In the genomic region with DNA sequence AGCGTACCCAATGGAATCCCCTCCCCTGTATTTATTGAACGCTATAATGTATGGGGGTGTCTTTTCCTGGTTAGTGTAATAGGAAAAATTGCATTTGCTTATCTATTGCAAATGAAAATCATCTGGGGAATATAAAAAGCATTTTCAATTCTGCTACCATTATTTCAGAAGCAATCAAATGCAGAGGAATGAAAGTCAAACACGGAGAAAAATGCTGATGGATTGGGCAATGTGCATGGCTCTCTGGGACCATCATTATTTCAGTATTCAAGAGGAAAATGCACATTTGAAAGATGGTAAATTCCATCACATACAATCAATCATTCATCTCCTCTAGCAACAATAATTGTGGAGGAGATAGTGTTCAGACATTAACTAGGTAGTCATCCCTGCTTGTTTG, we compare ENCODE assay signal across 18 cellular contexts.
DNase-seq lines count a peak whose midpoint lies in the region; ATAC-seq, FAIRE-seq and TF ChIP-seq lines count a peak whose summit lies in the region.
"Had no signal": no experiment of that assay in that cellular context is flagged by ENCODE, and none has a peak within 500 bp of the region (broad histone marks: within the 10 kb centered on the region; RNA-seq: fewer than 3 reads in every experiment).

No MANE protein-coding gene starts in this region.

- WGBS in endodermal cell (ENCODE audit: insufficient coverage in 1 of 2, insufficient read length in 1 of 2), 2 experiments = 92 to 100% methylated on average over 1 to 2 of the region's 3 CpGs
- 89 to 91% methylated on average over 3 of the region's 3 CpGs for WGBS in heart right ventricle, 2 donors

- H3K4me3 ChIP-seq in OCI-LY7 (ENCODE audit: low read depth, low read length, poor library complexity, severe bottlenecking) (no peak overlapping the region), endodermal cell (ENCODE audit: low read length) (peak overlapping the region; percentile 61), heart right ventricle (no peak overlapping the region)
- H3K4me3 ChIP-seq: K562 had no signal

- no peak for TF ChIP-seq CTCF in OCI-LY7 (conservative IDR thresholded peaks at IDR 0.05; ENCODE audit: low read length)
- TF ChIP-seq CTCF in endodermal cell (conservative IDR thresholded peaks at IDR 0.05) = no peak
- no peak for TF ChIP-seq CTCF in heart right ventricle (IDR thresholded peaks at IDR 0.05)

- H3K4me3 Mint-ChIP-seq in activated T-cell treated with anti-CD3 and anti-CD28 coated beads, Interleukin-2, amount 50 U/mL, for 24 hours = peak overlapping the region; percentile 61
- H3K4me3 Mint-ChIP-seq in endodermal cell = no peak overlapping the region
- H3K4me3 Mint-ChIP-seq in stimulated activated effector memory CD8-positive, alpha-beta T cell treated with anti-CD3 and anti-CD28 coated beads, Interleukin-12 subunit alpha, Interleukin-12 subunit beta, amount 100 ng/mL, for 72 hours = peak overlapping the region; percentile 51

- no peaks in the 10 kb centered on the region for H3K9me2 ChIP-seq in OCI-LY7 (ENCODE audit: insufficient read depth, low read length)

- H3K9ac ChIP-seq in endodermal cell (ENCODE audit: extremely low read depth, low read length, poor library complexity, severe bottlenecking) = no peak overlapping the region

- H2AFZ ChIP-seq in OCI-LY7 (ENCODE audit: low read length) = peak overlapping the region; percentile 39; the same call in 1 of the 2 replicates

- CTCF ChIA-PET in OCI-LY7 (lab: Charles Lee; ENCODE audit: unreplicated experiment) = no interaction called here

- H3K36me3 Mint-ChIP-seq in activated T-cell treated with anti-CD3 and anti-CD28 coated beads, Interleukin-2, amount 50 U/mL, for 24 hours (ENCODE audit: low read depth) = peaks cover under 1% of the 10 kb centered on the region
- H3K36me3 Mint-ChIP-seq in endodermal cell (ENCODE audit: low read depth) = no peaks in the 10 kb centered on the region
- H3K36me3 Mint-ChIP-seq in stimulated activated effector memory CD8-positive, alpha-beta T cell treated with anti-CD3 and anti-CD28 coated beads, Interleukin-12 subunit alpha, Interleukin-12 subunit beta, amount 100 ng/mL, for 72 hours = peaks cover 8% of the 10 kb centered on the region

- no TSS peak for BruUV-seq in OCI-LY7 (replicated peaks; lab: Mats Ljungman, UMichigan)

- H3K79me2 ChIP-seq in OCI-LY7 (ENCODE audit: insufficient read depth, low read depth, low read length) = no peaks in the 10 kb centered on the region

- no peak overlapping the region for H3K27ac ChIP-seq in OCI-LY7 (ENCODE audit: low read depth, low read length, poor library complexity, severe bottlenecking)
- H3K27ac ChIP-seq in endodermal cell (ENCODE audit: low read depth, low read length) = no peak overlapping the region
- no peak overlapping the region for H3K27ac ChIP-seq in heart right ventricle
- H3K27ac ChIP-seq: C4-2B, HL-60, RWPE1 had no signal

- H4K20me1 ChIP-seq in OCI-LY7 (ENCODE audit: insufficient read depth, low read length) = no peaks in the 10 kb centered on the region

- no peak overlapping the region for H3K27ac Mint-ChIP-seq in activated T-cell treated with anti-CD3 and anti-CD28 coated beads, Interleukin-2, amount 50 U/mL, for 24 hours
- H3K27ac Mint-ChIP-seq in endodermal cell = no peak overlapping the region
- peak overlapping the region; percentile 91 for H3K27ac Mint-ChIP-seq in stimulated activated effector memory CD8-positive, alpha-beta T cell treated with anti-CD3 and anti-CD28 coated beads, Interleukin-12 subunit alpha, Interleukin-12 subunit beta, amount 100 ng/mL, for 72 hours

- no peaks in the 10 kb centered on the region for H3K27me3 Mint-ChIP-seq in activated T-cell treated with anti-CD3 and anti-CD28 coated beads, Interleukin-2, amount 50 U/mL, for 24 hours
- no peaks in the 10 kb centered on the region for H3K27me3 Mint-ChIP-seq in endodermal cell (ENCODE audit: insufficient read depth)

- no peak for ATAC-seq in stimulated activated effector memory CD8-positive, alpha-beta T cell treated with anti-CD3 and anti-CD28 coated beads, Interleukin-12 subunit alpha, Interleukin-12 subunit beta, amount 100 ng/mL, for 72 hours
- no peak for ATAC-seq in GM18867 (IDR thresholded peaks at IDR 0.05; ENCODE audit: unreplicated experiment)
- ATAC-seq in heart right ventricle = no peak
- ATAC-seq: K562 had no signal

- no peaks in the 10 kb centered on the region for H3K9me3 Mint-ChIP-seq in activated T-cell treated with anti-CD3 and anti-CD28 coated beads, Interleukin-2, amount 50 U/mL, for 24 hours
- H3K9me3 Mint-ChIP-seq in endodermal cell = no peaks in the 10 kb centered on the region
- H3K9me3 Mint-ChIP-seq in stimulated activated effector memory CD8-positive, alpha-beta T cell treated with anti-CD3 and anti-CD28 coated beads, Interleukin-12 subunit alpha, Interleukin-12 subunit beta, amount 100 ng/mL, for 72 hours = no peaks in the 10 kb centered on the region

- H3K9me3 ChIP-seq in OCI-LY7 (ENCODE audit: low read length) = no peaks in the 10 kb centered on the region
- no peaks in the 10 kb centered on the region for H3K9me3 ChIP-seq in endodermal cell (ENCODE audit: control insufficient read depth, low read length)
- no peaks in the 10 kb centered on the region for H3K9me3 ChIP-seq in heart right ventricle

- no peak for DNase-seq in activated T-cell treated with anti-CD3 and anti-CD28 coated beads, Interleukin-2, amount 50 U/mL, for 24 hours
- DNase-seq in activated T-cell treated with anti-CD3 and anti-CD28 coated beads, Interleukin-2, amount 50 U/mL, for 48 hours = no peak
- DNase-seq in OCI-LY7 (ENCODE audit: low spot score) (no peak), endodermal cell (no peak), heart right ventricle (no peak), frontal cortex (ENCODE audit: low spot score in 2 of 2) (no peak)
- no peak for DNase-seq in stimulated activated effector memory CD8-positive, alpha-beta T cell treated with anti-CD3 and anti-CD28 coated beads, Interleukin-12 subunit alpha, Interleukin-12 subunit beta, amount 100 ng/mL, for 72 hours (ENCODE audit: low spot score in 2 of 2)
- DNase-seq: DND-41, GDM1, NCI-H1436 treated with DMSO at 0.1 percent for 48 hours, NCI-H2081, NCI-H510A treated with DMSO at 0.1 percent for 48 hours had no signal

- POLR2A ChIA-PET in OCI-LY7 (lab: Charles Lee) = interaction anchor here (0.8 to 1.7 kb wide), 4 partner anchors 10 to 80 kb away, joined by 3 to 11 read pairs (median 4); no protein-coding TSS in a partner anchor

- H3K36me3 ChIP-seq in OCI-LY7 (ENCODE audit: insufficient read depth, low read length) (no peaks in the 10 kb centered on the region), endodermal cell (ENCODE audit: control insufficient read depth, insufficient read depth, low read length) (no peaks in the 10 kb centered on the region), heart right ventricle (no peaks in the 10 kb centered on the region)

- H3K4me1 Mint-ChIP-seq in activated T-cell treated with anti-CD3 and anti-CD28 coated beads, Interleukin-2, amount 50 U/mL, for 24 hours (ENCODE audit: low read depth) = peaks cover 44% of the 10 kb centered on the region
- H3K4me1 Mint-ChIP-seq in endodermal cell = peaks cover 48% of the 10 kb centered on the region
- peaks cover 35% of the 10 kb centered on the region for H3K4me1 Mint-ChIP-seq in stimulated activated effector memory CD8-positive, alpha-beta T cell treated with anti-CD3 and anti-CD28 coated beads, Interleukin-12 subunit alpha, Interleukin-12 subunit beta, amount 100 ng/mL, for 72 hours

- H3K27me3 ChIP-seq in endodermal cell (ENCODE audit: control insufficient read depth, insufficient read depth, low read length, poor library complexity, severe bottlenecking) (no peaks in the 10 kb centered on the region), heart right ventricle (no peaks in the 10 kb centered on the region)

- FAIRE-seq in frontal cortex (lab: Jason Lieb, UNC) = no peak
- FAIRE-seq: H1 had no signal

- peaks cover 15% of the 10 kb centered on the region for H3K4me1 ChIP-seq in OCI-LY7 (ENCODE audit: insufficient read depth, low read length, poor library complexity, severe bottlenecking)
- H3K4me1 ChIP-seq in endodermal cell (ENCODE audit: control insufficient read depth, insufficient read depth, low read length) = peaks cover 27% of the 10 kb centered on the region
- peaks cover 0 to 4% (median 0%) of the 10 kb centered on the region in 9 donors for H3K4me1 ChIP-seq in heart right ventricle

- H3K4me2 ChIP-seq in OCI-LY7 (ENCODE audit: low read length) = peak overlapping the region; percentile 2; the same call in 1 of the 2 replicates

- intact Hi-C loops in OCI-LY7 (cut with micrococcal nuclease; ENCODE audit: unreplicated experiment) = no loop called here
- intact Hi-C loops in heart right ventricle (cut with DNase I) = no loop called here
